1 cellular context compared by ENCODE assay signal in the genomic region with DNA sequence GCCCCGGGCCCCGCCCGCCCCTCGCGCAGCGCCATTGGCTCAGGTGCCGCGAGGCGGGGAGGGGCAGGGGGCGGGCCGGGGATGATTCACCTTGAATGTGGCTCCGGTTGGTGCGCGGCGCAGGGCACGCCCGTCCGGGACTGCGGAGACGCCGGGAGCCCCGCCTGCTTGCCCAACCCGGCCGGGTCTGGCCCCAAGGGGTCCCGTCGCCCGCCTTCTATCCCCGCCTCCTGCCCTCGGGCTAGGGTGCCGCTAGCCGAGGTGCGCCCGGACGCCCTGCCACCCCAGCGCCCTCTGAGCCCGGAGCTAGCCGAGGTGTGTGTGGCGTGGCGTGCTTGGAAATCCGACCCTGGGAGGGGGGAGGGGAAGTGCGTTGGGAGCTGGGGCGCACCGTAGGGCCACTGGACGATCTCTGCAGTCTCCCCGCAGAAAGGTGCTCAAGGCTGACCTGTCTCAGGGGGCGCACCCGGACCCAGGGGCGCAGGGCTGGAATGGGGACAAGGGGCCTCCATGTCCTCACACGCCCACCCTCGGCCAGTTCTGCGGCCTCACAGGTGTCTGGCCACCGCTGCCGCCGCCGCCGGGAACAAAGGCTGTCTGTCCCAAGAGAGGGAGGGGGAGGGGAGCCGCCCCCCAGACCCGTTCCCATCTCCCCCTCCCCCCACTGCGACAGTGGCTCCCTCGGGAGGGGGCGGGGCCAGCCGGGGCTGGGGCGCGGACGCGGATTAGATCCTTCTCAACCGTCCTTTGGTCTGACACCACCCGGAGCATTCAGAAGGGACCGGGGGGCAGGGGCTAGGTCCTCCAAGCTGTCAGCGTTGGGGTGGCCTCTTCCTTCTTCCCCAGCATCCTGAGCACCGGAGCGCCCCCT.
TF ChIP-seq lines count a peak whose summit lies in the region.

No MANE protein-coding gene starts in this region.

TF ChIP-seq in K562, 482 proteins besides CTCF, POLR2A, EP300 and RAD21 (continued from another document and continues in another):
- TF ChIP-seq, protein P1, sequence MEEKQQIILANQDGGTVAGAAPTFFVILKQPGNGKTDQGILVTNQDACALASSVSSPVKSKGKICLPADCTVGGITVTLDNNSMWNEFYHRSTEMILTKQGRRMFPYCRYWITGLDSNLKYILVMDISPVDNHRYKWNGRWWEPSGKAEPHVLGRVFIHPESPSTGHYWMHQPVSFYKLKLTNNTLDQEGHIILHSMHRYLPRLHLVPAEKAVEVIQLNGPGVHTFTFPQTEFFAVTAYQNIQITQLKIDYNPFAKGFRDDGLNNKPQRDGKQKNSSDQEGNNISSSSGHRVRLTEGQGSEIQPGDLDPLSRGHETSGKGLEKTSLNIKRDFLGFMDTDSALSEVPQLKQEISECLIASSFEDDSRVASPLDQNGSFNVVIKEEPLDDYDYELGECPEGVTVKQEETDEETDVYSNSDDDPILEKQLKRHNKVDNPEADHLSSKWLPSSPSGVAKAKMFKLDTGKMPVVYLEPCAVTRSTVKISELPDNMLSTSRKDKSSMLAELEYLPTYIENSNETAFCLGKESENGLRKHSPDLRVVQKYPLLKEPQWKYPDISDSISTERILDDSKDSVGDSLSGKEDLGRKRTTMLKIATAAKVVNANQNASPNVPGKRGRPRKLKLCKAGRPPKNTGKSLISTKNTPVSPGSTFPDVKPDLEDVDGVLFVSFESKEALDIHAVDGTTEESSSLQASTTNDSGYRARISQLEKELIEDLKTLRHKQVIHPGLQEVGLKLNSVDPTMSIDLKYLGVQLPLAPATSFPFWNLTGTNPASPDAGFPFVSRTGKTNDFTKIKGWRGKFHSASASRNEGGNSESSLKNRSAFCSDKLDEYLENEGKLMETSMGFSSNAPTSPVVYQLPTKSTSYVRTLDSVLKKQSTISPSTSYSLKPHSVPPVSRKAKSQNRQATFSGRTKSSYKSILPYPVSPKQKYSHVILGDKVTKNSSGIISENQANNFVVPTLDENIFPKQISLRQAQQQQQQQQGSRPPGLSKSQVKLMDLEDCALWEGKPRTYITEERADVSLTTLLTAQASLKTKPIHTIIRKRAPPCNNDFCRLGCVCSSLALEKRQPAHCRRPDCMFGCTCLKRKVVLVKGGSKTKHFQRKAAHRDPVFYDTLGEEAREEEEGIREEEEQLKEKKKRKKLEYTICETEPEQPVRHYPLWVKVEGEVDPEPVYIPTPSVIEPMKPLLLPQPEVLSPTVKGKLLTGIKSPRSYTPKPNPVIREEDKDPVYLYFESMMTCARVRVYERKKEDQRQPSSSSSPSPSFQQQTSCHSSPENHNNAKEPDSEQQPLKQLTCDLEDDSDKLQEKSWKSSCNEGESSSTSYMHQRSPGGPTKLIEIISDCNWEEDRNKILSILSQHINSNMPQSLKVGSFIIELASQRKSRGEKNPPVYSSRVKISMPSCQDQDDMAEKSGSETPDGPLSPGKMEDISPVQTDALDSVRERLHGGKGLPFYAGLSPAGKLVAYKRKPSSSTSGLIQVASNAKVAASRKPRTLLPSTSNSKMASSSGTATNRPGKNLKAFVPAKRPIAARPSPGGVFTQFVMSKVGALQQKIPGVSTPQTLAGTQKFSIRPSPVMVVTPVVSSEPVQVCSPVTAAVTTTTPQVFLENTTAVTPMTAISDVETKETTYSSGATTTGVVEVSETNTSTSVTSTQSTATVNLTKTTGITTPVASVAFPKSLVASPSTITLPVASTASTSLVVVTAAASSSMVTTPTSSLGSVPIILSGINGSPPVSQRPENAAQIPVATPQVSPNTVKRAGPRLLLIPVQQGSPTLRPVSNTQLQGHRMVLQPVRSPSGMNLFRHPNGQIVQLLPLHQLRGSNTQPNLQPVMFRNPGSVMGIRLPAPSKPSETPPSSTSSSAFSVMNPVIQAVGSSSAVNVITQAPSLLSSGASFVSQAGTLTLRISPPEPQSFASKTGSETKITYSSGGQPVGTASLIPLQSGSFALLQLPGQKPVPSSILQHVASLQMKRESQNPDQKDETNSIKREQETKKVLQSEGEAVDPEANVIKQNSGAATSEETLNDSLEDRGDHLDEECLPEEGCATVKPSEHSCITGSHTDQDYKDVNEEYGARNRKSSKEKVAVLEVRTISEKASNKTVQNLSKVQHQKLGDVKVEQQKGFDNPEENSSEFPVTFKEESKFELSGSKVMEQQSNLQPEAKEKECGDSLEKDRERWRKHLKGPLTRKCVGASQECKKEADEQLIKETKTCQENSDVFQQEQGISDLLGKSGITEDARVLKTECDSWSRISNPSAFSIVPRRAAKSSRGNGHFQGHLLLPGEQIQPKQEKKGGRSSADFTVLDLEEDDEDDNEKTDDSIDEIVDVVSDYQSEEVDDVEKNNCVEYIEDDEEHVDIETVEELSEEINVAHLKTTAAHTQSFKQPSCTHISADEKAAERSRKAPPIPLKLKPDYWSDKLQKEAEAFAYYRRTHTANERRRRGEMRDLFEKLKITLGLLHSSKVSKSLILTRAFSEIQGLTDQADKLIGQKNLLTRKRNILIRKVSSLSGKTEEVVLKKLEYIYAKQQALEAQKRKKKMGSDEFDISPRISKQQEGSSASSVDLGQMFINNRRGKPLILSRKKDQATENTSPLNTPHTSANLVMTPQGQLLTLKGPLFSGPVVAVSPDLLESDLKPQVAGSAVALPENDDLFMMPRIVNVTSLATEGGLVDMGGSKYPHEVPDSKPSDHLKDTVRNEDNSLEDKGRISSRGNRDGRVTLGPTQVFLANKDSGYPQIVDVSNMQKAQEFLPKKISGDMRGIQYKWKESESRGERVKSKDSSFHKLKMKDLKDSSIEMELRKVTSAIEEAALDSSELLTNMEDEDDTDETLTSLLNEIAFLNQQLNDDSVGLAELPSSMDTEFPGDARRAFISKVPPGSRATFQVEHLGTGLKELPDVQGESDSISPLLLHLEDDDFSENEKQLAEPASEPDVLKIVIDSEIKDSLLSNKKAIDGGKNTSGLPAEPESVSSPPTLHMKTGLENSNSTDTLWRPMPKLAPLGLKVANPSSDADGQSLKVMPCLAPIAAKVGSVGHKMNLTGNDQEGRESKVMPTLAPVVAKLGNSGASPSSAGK (IDR thresholded peaks at IDR 0.05) = no peak
- TF ChIP-seq MLLT1 (IDR thresholded peaks at IDR 0.05) (no peak), ZNF655 (CRISPR knock-in tag; IDR thresholded peaks at IDR 0.05) (no peak), LCOR (CRISPR knock-in tag; IDR thresholded peaks at IDR 0.05) (no peak), NUFIP1 (IDR thresholded peaks at IDR 0.05; ENCODE audit: partially characterized antibody) (no peak), GTF2F1 (IDR thresholded peaks at IDR 0.05; ENCODE audit: low read depth, low read length) (no peak), BCL6 (CRISPR knock-in tag; IDR thresholded peaks at IDR 0.05) (no peak), NRF1 (conservative IDR thresholded peaks at IDR 0.05 in 1 of 2, IDR thresholded peaks at IDR 0.05 in 1 of 2) (peak; percentile 83 to 86), POU5F1 (IDR thresholded peaks at IDR 0.05; ENCODE audit: borderline replicate concordance, low read depth, low read length, partially characterized antibody) (no peak), RNF219 (CRISPR knock-in tag; IDR thresholded peaks at IDR 0.05) (no peak), MYBL2 (IDR thresholded peaks at IDR 0.05; ENCODE audit: low read depth) (no peak), MYBL2 (CRISPR knock-in tag; IDR thresholded peaks at IDR 0.05; ENCODE audit: borderline replicate concordance) (no peak), POLR3G (IDR thresholded peaks at IDR 0.05; ENCODE audit: extremely low read depth, insufficient read length, insufficient replicate concordance) (no peak), FIP1L1 (IDR thresholded peaks at IDR 0.05; ENCODE audit: low read depth, low read length, poor library complexity, severe bottlenecking) (peak; percentile 85), CREB1 (IDR thresholded peaks at IDR 0.05) (no peak), CREB1 (CRISPR knock-in tag; IDR thresholded peaks at IDR 0.05) (peak; percentile 75), HMG20A (CRISPR knock-in tag; conservative IDR thresholded peaks at IDR 0.05) (no peak), FOS (IDR thresholded peaks at IDR 0.05; ENCODE audit: extremely low read depth, insufficient read length) (no peak), TOE1 (IDR thresholded peaks at IDR 0.05; ENCODE audit: borderline replicate concordance) (peak; percentile 63; the same call in 1 of the 2 replicates), TOE1 (CRISPR knock-in tag; IDR thresholded peaks at IDR 0.05; ENCODE audit: borderline replicate concordance, low read depth) (peak; percentile 96), ATF4 (CRISPR knock-in tag; IDR thresholded peaks at IDR 0.05) (no peak), NR2C1 (IDR thresholded peaks at IDR 0.05) (no peak), NR2C1 (tag; IDR thresholded peaks at IDR 0.05) (no peak), HES1 (IDR thresholded peaks at IDR 0.05; ENCODE audit: low read depth) (no peak)
- TF ChIP-seq, protein P2, sequence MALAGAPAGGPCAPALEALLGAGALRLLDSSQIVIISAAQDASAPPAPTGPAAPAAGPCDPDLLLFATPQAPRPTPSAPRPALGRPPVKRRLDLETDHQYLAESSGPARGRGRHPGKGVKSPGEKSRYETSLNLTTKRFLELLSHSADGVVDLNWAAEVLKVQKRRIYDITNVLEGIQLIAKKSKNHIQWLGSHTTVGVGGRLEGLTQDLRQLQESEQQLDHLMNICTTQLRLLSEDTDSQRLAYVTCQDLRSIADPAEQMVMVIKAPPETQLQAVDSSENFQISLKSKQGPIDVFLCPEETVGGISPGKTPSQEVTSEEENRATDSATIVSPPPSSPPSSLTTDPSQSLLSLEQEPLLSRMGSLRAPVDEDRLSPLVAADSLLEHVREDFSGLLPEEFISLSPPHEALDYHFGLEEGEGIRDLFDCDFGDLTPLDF (CRISPR knock-in tag; IDR thresholded peaks at IDR 0.05) = no peak
- TF ChIP-seq, protein P3, sequence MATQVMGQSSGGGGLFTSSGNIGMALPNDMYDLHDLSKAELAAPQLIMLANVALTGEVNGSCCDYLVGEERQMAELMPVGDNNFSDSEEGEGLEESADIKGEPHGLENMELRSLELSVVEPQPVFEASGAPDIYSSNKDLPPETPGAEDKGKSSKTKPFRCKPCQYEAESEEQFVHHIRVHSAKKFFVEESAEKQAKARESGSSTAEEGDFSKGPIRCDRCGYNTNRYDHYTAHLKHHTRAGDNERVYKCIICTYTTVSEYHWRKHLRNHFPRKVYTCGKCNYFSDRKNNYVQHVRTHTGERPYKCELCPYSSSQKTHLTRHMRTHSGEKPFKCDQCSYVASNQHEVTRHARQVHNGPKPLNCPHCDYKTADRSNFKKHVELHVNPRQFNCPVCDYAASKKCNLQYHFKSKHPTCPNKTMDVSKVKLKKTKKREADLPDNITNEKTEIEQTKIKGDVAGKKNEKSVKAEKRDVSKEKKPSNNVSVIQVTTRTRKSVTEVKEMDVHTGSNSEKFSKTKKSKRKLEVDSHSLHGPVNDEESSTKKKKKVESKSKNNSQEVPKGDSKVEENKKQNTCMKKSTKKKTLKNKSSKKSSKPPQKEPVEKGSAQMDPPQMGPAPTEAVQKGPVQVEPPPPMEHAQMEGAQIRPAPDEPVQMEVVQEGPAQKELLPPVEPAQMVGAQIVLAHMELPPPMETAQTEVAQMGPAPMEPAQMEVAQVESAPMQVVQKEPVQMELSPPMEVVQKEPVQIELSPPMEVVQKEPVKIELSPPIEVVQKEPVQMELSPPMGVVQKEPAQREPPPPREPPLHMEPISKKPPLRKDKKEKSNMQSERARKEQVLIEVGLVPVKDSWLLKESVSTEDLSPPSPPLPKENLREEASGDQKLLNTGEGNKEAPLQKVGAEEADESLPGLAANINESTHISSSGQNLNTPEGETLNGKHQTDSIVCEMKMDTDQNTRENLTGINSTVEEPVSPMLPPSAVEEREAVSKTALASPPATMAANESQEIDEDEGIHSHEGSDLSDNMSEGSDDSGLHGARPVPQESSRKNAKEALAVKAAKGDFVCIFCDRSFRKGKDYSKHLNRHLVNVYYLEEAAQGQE (CRISPR knock-in tag; IDR thresholded peaks at IDR 0.05; ENCODE audit: low read depth) = no peak
